8 cellular contexts compared by ENCODE assay signal in genomic region chr6:143397229-143398222, GRCh38. TPM values are rescaled to one million over a fixed set of nuclear protein-coding genes. Genes with fewer than 3 reads are reported as not detected.
DNase-seq lines count a peak whose midpoint lies in the region; ATAC-seq and TF ChIP-seq lines count a peak whose summit lies in the region.

No MANE protein-coding gene starts in this region.

- intact Hi-C loops in MCF 10A (cut with micrococcal nuclease) (loop anchor here (1.0 kb wide), 4 partner anchors 60 to 704 kb away; partner anchors contain the start of genes AIG1 and HIVEP2), lower leg skin (cut with DNase I; ENCODE audit: low total_unique reads) (no loop called here)

- 31 to 38% methylated on average over 16 of the region's 16 CpGs for WGBS in lower leg skin, 2 donors

- no peak for ATAC-seq in HG02970 (IDR thresholded peaks at IDR 0.05; ENCODE audit: low FRiP score, unreplicated experiment)

- H3K9me3 Mint-ChIP-seq in MCF 10A (ENCODE audit: unreplicated experiment): peaks cover 7% of the 10 kb centered on the region
- H3K9me3 Mint-ChIP-seq in glutamatergic neuron (ENCODE audit: unreplicated experiment): peaks cover 1% of the 10 kb centered on the region

- BruUV-seq in MCF 10A (replicated peaks; lab: Mats Ljungman, UMichigan): TSS peak; percentile 88

- no peak for TF ChIP-seq CTCF in AG10803 (conservative IDR thresholded peaks at IDR 0.05; ENCODE audit: low read length)
- TF ChIP-seq CTCF in MCF 10A (IDR thresholded peaks at IDR 0.05; ENCODE audit: unreplicated experiment): no peak
- TF ChIP-seq CTCF in lower leg skin (IDR thresholded peaks at IDR 0.05): no peak
- TF ChIP-seq CTCF in glutamatergic neuron (IDR thresholded peaks at IDR 0.05; ENCODE audit: partially characterized antibody, unreplicated experiment): no peak

- H3K4me1 Mint-ChIP-seq in MCF 10A (ENCODE audit: insufficient read depth, unreplicated experiment): peaks cover 73% of the 10 kb centered on the region
- no peaks in the 10 kb centered on the region for H3K4me1 Mint-ChIP-seq in glutamatergic neuron (ENCODE audit: low read depth, unreplicated experiment)

- TF ChIP-seq POLR2A in lower leg skin (IDR thresholded peaks at IDR 0.05): no peak
- TF ChIP-seq POLR2A in erythroblast (IDR thresholded peaks at IDR 0.05; ENCODE audit: low read length): no peak

- peak overlapping the region; percentile 24 for H3K4me3 Mint-ChIP-seq in MCF 10A (ENCODE audit: unreplicated experiment)
- H3K4me3 Mint-ChIP-seq in glutamatergic neuron (ENCODE audit: unreplicated experiment): no peak overlapping the region

- H3K4me3 ChIP-seq in AG10803 (ENCODE audit: low read length) (no peak overlapping the region), HUES48 (ENCODE audit: low read depth, low read length) (no peak overlapping the region), lower leg skin (ENCODE audit: low read depth, poor library complexity, severe bottlenecking) (no peak overlapping the region)

- peak; percentile 93 for DNase-seq in AG10803 (ENCODE audit: low read depth)
- peak; percentile 99 for DNase-seq in MCF 10A (ENCODE audit: unreplicated experiment)
- DNase-seq in lower leg skin (ENCODE audit: low spot score in 2 of 2): peak; percentile 75 to 88
- DNase-seq in midbrain (lab: John Stamatoyannopoulos, UW): no peak
- no peak for DNase-seq in glutamatergic neuron
- no peak for DNase-seq in erythroblast (lab: John Stamatoyannopoulos, UW)

- no peaks in the 10 kb centered on the region for H3K27me3 Mint-ChIP-seq in MCF 10A (ENCODE audit: insufficient read depth, unreplicated experiment)
- no peaks in the 10 kb centered on the region for H3K27me3 Mint-ChIP-seq in glutamatergic neuron (ENCODE audit: unreplicated experiment)

- no peak overlapping the region for H3K9ac ChIP-seq in HUES48 (ENCODE audit: low read depth, low read length)

- POLR2A ChIA-PET in MCF 10A (lab: Yijun Ruan, JAX): interaction anchor here (0.6 to 9.6 kb wide), 49 partner anchors 9 to 1096 kb away, joined by 3 to 402 read pairs (median 4); partner anchors contain the start of genes ADAT2, ADGRG6, AIG1 and HIVEP2

- CTCF ChIA-PET in MCF 10A (lab: Yijun Ruan, JAX): interaction anchor here (0.7 to 2.8 kb wide), 13 partner anchors 17 to 916 kb away, joined by 3 to 22 read pairs (median 5); no protein-coding TSS in a partner anchor

- peak overlapping the region; percentile 100 for H3K27ac Mint-ChIP-seq in MCF 10A (ENCODE audit: low read depth, unreplicated experiment)
- no peak overlapping the region for H3K27ac Mint-ChIP-seq in glutamatergic neuron (ENCODE audit: unreplicated experiment)

- no peaks in the 10 kb centered on the region for H3K36me3 ChIP-seq in HUES48 (ENCODE audit: control insufficient read depth, insufficient read depth, low read length)

- H3K27me3 ChIP-seq in HUES48 (ENCODE audit: control insufficient read depth, insufficient read depth, low read length): no peaks in the 10 kb centered on the region

- peaks cover 29% of the 10 kb centered on the region for H3K4me1 ChIP-seq in HUES48 (ENCODE audit: control insufficient read depth, insufficient read depth, low read length)

- no peaks in the 10 kb centered on the region for H3K36me3 Mint-ChIP-seq in MCF 10A (ENCODE audit: insufficient read depth, unreplicated experiment)
- H3K36me3 Mint-ChIP-seq in glutamatergic neuron (ENCODE audit: unreplicated experiment): no peaks in the 10 kb centered on the region

- H3K27ac ChIP-seq in HUES48 (ENCODE audit: low read depth, low read length): peak overlapping the region; percentile 83

- H3K9me3 ChIP-seq in HUES48 (ENCODE audit: control insufficient read depth, insufficient read depth, low read length): no peaks in the 10 kb centered on the region

RNA-seq across cellular contexts. Expression of gene ADAT2, which starts 53.0 kb away (rescaled TPM):
- total RNA-seq in MCF 10A (2022) (23.2 and 27.7 TPM in 2 replicates), lower leg skin (1 to 10 TPM; 2.2 to 5.3 (median 3.9) TPM), glutamatergic neuron (ENCODE audit: unreplicated experiment) (5.6 TPM)

RNA-seq across cellular contexts. Expression of gene PEX3, which starts 53.1 kb away (rescaled TPM):
- total RNA-seq in MCF 10A (2022) (19.8 and 24.3 TPM in 2 replicates), lower leg skin (10 to 100 TPM; 15.5 to 22.4 (median 18.4) TPM), glutamatergic neuron (ENCODE audit: unreplicated experiment) (12.0 TPM)

Comparison
In these comparisons a context has a peak if more than half of its experiments do, and no peak if none do; other contexts are left out.
1. DNase-seq: peak in AG10803 (single experiment), MCF 10A (single experiment) and lower leg skin (2 of 2); none in midbrain (single experiment), glutamatergic neuron (single experiment) and erythroblast (0 of 2).